In genomic region chr2:161570424-161571050, GRCh38 we compare ENCODE assay signal across 10 cellular contexts. TPM values are rescaled to one million over a fixed set of nuclear protein-coding genes. Genes with fewer than 3 reads are reported as not detected.
DNase-seq lines count a peak whose midpoint lies in the region; ATAC-seq and TF ChIP-seq lines count a peak whose summit lies in the region.
"Had no signal": no experiment of that assay in that cellular context is flagged by ENCODE, and none has a peak within 500 bp of the region (broad histone marks: within the 10 kb centered on the region; RNA-seq: fewer than 3 reads in every experiment).

No MANE protein-coding gene starts in this region.

- no peaks in the 10 kb centered on the region; the same call in 1 of the 2 replicates for H3K27me3 ChIP-seq in MG63

- no peak for DNase-seq in OCI-LY7 (ENCODE audit: low spot score)
- DNase-seq in fibroblast of mammary gland (ENCODE audit: low read depth), result no peak
- DNase-seq in GM13976 (ENCODE audit: low spot score), result no peak
- DNase-seq in immature natural killer cell, result no peak
- no peak for DNase-seq in MG63
- DNase-seq: stimulated activated CD4-positive, alpha-beta T cell treated with anti-CD3 and anti-CD28 coated beads, Interleukin-15, amount 100 ng/mL, for 24 hours; T-cell had no signal

- H3K4me2 ChIP-seq in OCI-LY7 (ENCODE audit: low read length), result no peak overlapping the region

- CTCF ChIA-PET in OCI-LY7 (lab: Charles Lee; ENCODE audit: unreplicated experiment), result no interaction called here

- no peak overlapping the region for H3K4me3 ChIP-seq in OCI-LY7 (ENCODE audit: low read depth, low read length, poor library complexity, severe bottlenecking)
- no peak overlapping the region for H3K4me3 ChIP-seq in fibroblast of mammary gland (ENCODE audit: control insufficient read depth, low read depth, low read length)
- H3K4me3 ChIP-seq in MG63, result no peak overlapping the region

- POLR2A ChIA-PET in OCI-LY7 (lab: Charles Lee), result interaction anchor here (0.6 to 1.5 kb wide), 3 partner anchors 13 to 17 kb away, joined by 3 to 4 read pairs (median 3); no protein-coding TSS in a partner anchor

- no peak overlapping the region for H3K4me3 Mint-ChIP-seq in immature natural killer cell
- H3K4me3 Mint-ChIP-seq: T-cell had no signal

- in situ Hi-C loops in GM13976 (cut with MboI; ENCODE audit: low sequenced_read_pairs, unreplicated experiment), result no loop called here

- H3K36me3 ChIP-seq in OCI-LY7 (ENCODE audit: insufficient read depth, low read length) (no peaks in the 10 kb centered on the region), MG63 (no peaks in the 10 kb centered on the region)

- H3K27ac ChIP-seq in C4-2B (no peak overlapping the region), OCI-LY7 (ENCODE audit: low read depth, low read length, poor library complexity, severe bottlenecking) (no peak overlapping the region)

- H3K36me3 Mint-ChIP-seq in immature natural killer cell, result no peaks in the 10 kb centered on the region
- H3K36me3 Mint-ChIP-seq: T-cell had no signal

- TF ChIP-seq CTCF in C4-2B (conservative IDR thresholded peaks at IDR 0.05) (peak; percentile 60), OCI-LY7 (conservative IDR thresholded peaks at IDR 0.05; ENCODE audit: low read length) (peak; percentile 47), fibroblast of mammary gland (conservative IDR thresholded peaks at IDR 0.05; ENCODE audit: control insufficient read depth, insufficient read depth, low read depth, low read length) (peak; percentile 22), GM13976 (IDR thresholded peaks at IDR 0.05; ENCODE audit: borderline replicate concordance, control extremely low read depth, extremely low read depth, insufficient read depth, missing control alignments) (no peak)

- no peak overlapping the region for H2AFZ ChIP-seq in OCI-LY7 (ENCODE audit: low read length)

- peaks cover 4 to 17% of the 10 kb centered on the region in 2 donors for H3K4me1 Mint-ChIP-seq in immature natural killer cell
- H3K4me1 Mint-ChIP-seq: T-cell had no signal

- no peaks in the 10 kb centered on the region for H4K20me1 ChIP-seq in OCI-LY7 (ENCODE audit: insufficient read depth, low read length)

- no peaks in the 10 kb centered on the region for H3K4me1 ChIP-seq in OCI-LY7 (ENCODE audit: insufficient read depth, low read length, poor library complexity, severe bottlenecking)

- intact Hi-C loops in OCI-LY7 (cut with micrococcal nuclease; ENCODE audit: unreplicated experiment), result no loop called here

- peaks cover 0 to 9% (median 2%) of the 10 kb centered on the region in 3 donors for H3K27me3 Mint-ChIP-seq in immature natural killer cell (ENCODE audit: low read depth in 3 of 3)

- ATAC-seq in GM18909 (IDR thresholded peaks at IDR 0.05; ENCODE audit: poor library complexity, unreplicated experiment), result peak; percentile 42
- ATAC-seq in GM19324 (IDR thresholded peaks at IDR 0.05; ENCODE audit: low FRiP score, unreplicated experiment), result no peak

- H3K9me3 Mint-ChIP-seq in immature natural killer cell, result peaks cover 2 to 13% (median 3%) of the 10 kb centered on the region in 6 donors

- H3K9me2 ChIP-seq in OCI-LY7 (ENCODE audit: insufficient read depth, low read length), result no peaks in the 10 kb centered on the region

- no peaks in the 10 kb centered on the region for H3K79me2 ChIP-seq in OCI-LY7 (ENCODE audit: insufficient read depth, low read depth, low read length)

- H3K9me3 ChIP-seq in OCI-LY7 (ENCODE audit: low read length) (no peaks in the 10 kb centered on the region), MG63 (no peaks in the 10 kb centered on the region)

- BruUV-seq in OCI-LY7 (replicated peaks; lab: Mats Ljungman, UMichigan), result no TSS peak

- no peak overlapping the region for H3K27ac Mint-ChIP-seq in immature natural killer cell
- H3K27ac Mint-ChIP-seq: T-cell had no signal

RNA-seq across cellular contexts. Expression of gene SLC4A10, which starts 53.7 kb away (rescaled TPM):
- total RNA-seq in OCI-LY7 (2014; rRNA removed; shearing (Covaris generic)), result not detected in 2 replicates
- 0.07 and 0.10 TPM in 2 replicates for total RNA-seq in OCI-LY7 (2022)
- 1 to 10 TPM in 2 of 3 donors, under 1 TPM in 1; 0.82 to 3.9 (median 3.0) TPM for polyA plus RNA-seq in immature natural killer cell
- not detected in 2 replicates for total RNA-seq in MG63 (2014; rRNA removed; shearing (Covaris generic); ENCODE audit: low replicate concordance)
